In genomic region chr11:103798029-103798428, GRCh38 we compare ENCODE assay signal across 1 cellular context.
A peak's percentile ranks its signal among the peaks of the same experiment; 100 is the strongest.
TF ChIP-seq lines count a peak whose summit lies in the region.

No MANE protein-coding gene starts in this region.

TF ChIP-seq in SK-N-SH, 30 proteins besides CTCF, POLR2A, EP300 and RAD21 (continued from another document):
- TF ChIP-seq PBX3 (IDR thresholded peaks at IDR 0.05) (peak; percentile 67), MEF2A (IDR thresholded peaks at IDR 0.05; ENCODE audit: borderline replicate concordance, low read depth) (no peak), RXRA (IDR thresholded peaks at IDR 0.05; ENCODE audit: borderline replicate concordance, low read depth) (no peak), SIN3A (IDR thresholded peaks at IDR 0.05; ENCODE audit: borderline replicate concordance, low read depth, low read length) (no peak), TEAD4 (IDR thresholded peaks at IDR 0.05; ENCODE audit: borderline replicate concordance, insufficient read depth) (0 out of 2 replicates have a peak, but pooled peaks have one; percentile 16)
